ENCODE assay signal across 19 cellular contexts in the genomic region with DNA sequence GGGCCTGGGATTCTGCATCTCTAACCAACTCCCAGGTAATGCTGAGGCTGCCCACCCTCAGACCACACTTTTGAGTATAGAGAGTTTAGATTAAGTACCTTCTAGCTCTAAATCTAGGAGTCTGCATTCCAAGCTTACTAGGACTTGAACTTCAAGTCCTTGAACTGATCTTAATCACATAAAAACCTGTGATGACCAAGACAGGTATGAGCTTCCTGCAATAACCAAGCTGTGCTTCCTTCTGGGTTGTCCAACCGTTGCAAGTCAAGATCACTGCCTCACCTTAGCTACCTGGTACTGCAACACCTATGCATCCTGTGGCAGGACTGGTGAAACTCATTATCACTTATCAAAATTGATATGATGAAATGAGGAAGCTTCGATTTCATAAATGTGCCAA. TPM values are rescaled to one million over a fixed set of nuclear protein-coding genes. Genes with fewer than 3 reads are reported as not detected.
A peak's percentile ranks its signal among the peaks of the same experiment; 100 is the strongest.
DNase-seq lines count a peak whose midpoint lies in the region; ATAC-seq, FAIRE-seq and TF ChIP-seq lines count a peak whose summit lies in the region.
"Had no signal": no experiment of that assay in that cellular context is flagged by ENCODE, and none has a peak within 500 bp of the region (broad histone marks: within the 10 kb centered on the region; RNA-seq: fewer than 3 reads in every experiment).

No MANE protein-coding gene starts in this region.

- H3K4me3 ChIP-seq in DOHH2 (ENCODE audit: low read length) (peak overlapping the region; percentile 50), OCI-LY7 (ENCODE audit: low read depth, low read length, poor library complexity, severe bottlenecking) (no peak overlapping the region), keratinocyte (ENCODE audit: control insufficient read depth in 2 of 3, extremely low read depth in 1 of 3, insufficient read depth in 2 of 3, low read depth in 1 of 3, low read length in 3 of 3) (no peak overlapping the region)
- H3K4me3 ChIP-seq: GM23338, HAP-1 had no signal

- ATAC-seq in foreskin keratinocyte = no peak
- ATAC-seq: GM23338 had no signal

- FAIRE-seq in keratinocyte (lab: Jason Lieb, UNC) = peak; percentile 17
- FAIRE-seq: D721Med, G401.6, GM18507 had no signal

- dilution Hi-C loops in keratinocyte (cut with MboI; ENCODE audit: extremely low pct_ligation_motif_present, low sequenced_read_pairs) = no loop called here

- H3K36me3 ChIP-seq in DOHH2 (ENCODE audit: control insufficient read depth, low read length) = peaks cover 15% of the 10 kb centered on the region
- H3K36me3 ChIP-seq in OCI-LY7 (ENCODE audit: insufficient read depth, low read length) = no peaks in the 10 kb centered on the region
- H3K36me3 ChIP-seq in keratinocyte (ENCODE audit: control insufficient read depth in 2 of 2, extremely low read depth in 1 of 2, insufficient read depth in 2 of 2, low read length in 2 of 2) = no peaks in the 10 kb centered on the region
- H3K36me3 ChIP-seq: HAP-1 had no signal

- H3K79me2 ChIP-seq in DOHH2 (ENCODE audit: control insufficient read depth, low read length) (peaks cover 14% of the 10 kb centered on the region), OCI-LY7 (ENCODE audit: insufficient read depth, low read depth, low read length) (no peaks in the 10 kb centered on the region), keratinocyte (ENCODE audit: control insufficient read depth, insufficient read depth, low read length) (no peaks in the 10 kb centered on the region)

- no peak overlapping the region for H3K9ac ChIP-seq in keratinocyte (ENCODE audit: control insufficient read depth, extremely low read depth, insufficient read depth, low read length)

- BruUV-seq in OCI-LY7 (replicated peaks; lab: Mats Ljungman, UMichigan) = no TSS peak

- no peak for TF ChIP-seq CTCF in DOHH2 (IDR thresholded peaks at IDR 0.05; ENCODE audit: low read depth, low read length, poor library complexity, severe bottlenecking)
- TF ChIP-seq CTCF in OCI-LY7 (conservative IDR thresholded peaks at IDR 0.05; ENCODE audit: low read length) = no peak
- no peak for TF ChIP-seq CTCF in keratinocyte (optimal IDR thresholded peaks at IDR 0.05 in 1 of 3, IDR thresholded peaks at IDR 0.05 in 1 of 3, conservative IDR thresholded peaks at IDR 0.05 in 1 of 3; ENCODE audit: extremely low read depth in 1 of 3, insufficient read depth in 2 of 3, low read length in 3 of 3)
- no peak for TF ChIP-seq CTCF in foreskin keratinocyte (conservative IDR thresholded peaks at IDR 0.05)

- intact Hi-C loops in OCI-LY7 (cut with micrococcal nuclease; ENCODE audit: unreplicated experiment) = loop anchor here (5.0 kb wide), 1 partner anchor 1207 kb away; a partner anchor contains a TSS

- H2AFZ ChIP-seq in OCI-LY7 (ENCODE audit: low read length) (peak overlapping the region; percentile 86; the same call in 1 of the 2 replicates), keratinocyte (ENCODE audit: control insufficient read depth, low read length) (no peak overlapping the region)
- H2AFZ ChIP-seq: GM23338 had no signal

- H3K27me3 ChIP-seq in DOHH2 (ENCODE audit: control insufficient read depth, low read length) = no peaks in the 10 kb centered on the region
- no peaks in the 10 kb centered on the region for H3K27me3 ChIP-seq in keratinocyte (ENCODE audit: control insufficient read depth, extremely low read depth, insufficient read depth, low read length)
- peaks cover under 1% of the 10 kb centered on the region for H3K27me3 ChIP-seq in foreskin keratinocyte

- H3K27ac ChIP-seq in DOHH2 (ENCODE audit: low read depth, low read length) = peak overlapping the region; percentile 97
- H3K27ac ChIP-seq in OCI-LY7 (ENCODE audit: low read depth, low read length, poor library complexity, severe bottlenecking) = no peak overlapping the region
- H3K27ac ChIP-seq in keratinocyte (ENCODE audit: control insufficient read depth, insufficient read depth, low read length) = no peak overlapping the region
- H3K27ac ChIP-seq in foreskin keratinocyte = no peak overlapping the region

- CTCF ChIA-PET in OCI-LY7 (lab: Charles Lee; ENCODE audit: unreplicated experiment) = interaction anchor here (0.8 to 1.4 kb wide), 4 partner anchors 19 to 49 kb away, joined by 3 to 5 read pairs (median 3); no protein-coding TSS in a partner anchor

- H3F3A ChIP-seq in DOHH2 (ENCODE audit: control insufficient read depth, insufficient read depth) = peaks cover 42% of the 10 kb centered on the region

- H3K9me1 ChIP-seq in keratinocyte (ENCODE audit: control insufficient read depth, extremely low read depth, insufficient read depth, low read length) = no peaks in the 10 kb centered on the region

- no peaks in the 10 kb centered on the region for H3K9me3 ChIP-seq in DOHH2 (ENCODE audit: control insufficient read depth, insufficient read depth, low read length)
- no peaks in the 10 kb centered on the region for H3K9me3 ChIP-seq in OCI-LY7 (ENCODE audit: low read length)
- no peaks in the 10 kb centered on the region for H3K9me3 ChIP-seq in keratinocyte (ENCODE audit: control insufficient read depth, low read depth, low read length)
- H3K9me3 ChIP-seq: HAP-1 had no signal

- H4K20me1 ChIP-seq in DOHH2 (ENCODE audit: control insufficient read depth, insufficient read depth, low read depth, low read length) = no peaks in the 10 kb centered on the region
- no peaks in the 10 kb centered on the region for H4K20me1 ChIP-seq in OCI-LY7 (ENCODE audit: insufficient read depth, low read length)
- H4K20me1 ChIP-seq in keratinocyte (ENCODE audit: control insufficient read depth, extremely low read depth, insufficient read depth, low read length) = no peaks in the 10 kb centered on the region

- no peaks in the 10 kb centered on the region for H3K9me2 ChIP-seq in DOHH2 (replicated peaks; ENCODE audit: control insufficient read depth, low read length)
- no peaks in the 10 kb centered on the region for H3K9me2 ChIP-seq in OCI-LY7 (ENCODE audit: insufficient read depth, low read length)

- peaks cover 99% of the 10 kb centered on the region for H3K4me1 ChIP-seq in DOHH2 (ENCODE audit: control insufficient read depth, low read length)
- peaks cover 87% of the 10 kb centered on the region for H3K4me1 ChIP-seq in OCI-LY7 (ENCODE audit: insufficient read depth, low read length, poor library complexity, severe bottlenecking)
- H3K4me1 ChIP-seq in keratinocyte (ENCODE audit: control insufficient read depth, extremely low read depth, insufficient read depth, low read length) = no peaks in the 10 kb centered on the region
- H3K4me1 ChIP-seq in foreskin keratinocyte = no peaks in the 10 kb centered on the region
- H3K4me1 ChIP-seq: HAP-1 had no signal

- peak overlapping the region; percentile 59 for H3K4me2 ChIP-seq in DOHH2 (ENCODE audit: low read length)
- H3K4me2 ChIP-seq in OCI-LY7 (ENCODE audit: low read length) = peak overlapping the region; percentile 41
- no peak overlapping the region for H3K4me2 ChIP-seq in keratinocyte (ENCODE audit: control insufficient read depth, extremely low read depth, insufficient read depth, low read depth, low read length)
- H3K4me2 ChIP-seq: GM23338 had no signal

- DNase-seq in OCI-LY7 (ENCODE audit: low spot score) (no peak), keratinocyte (ENCODE audit: low read depth, low spot score) (no peak), DMS79 treated with DMSO at 0.1 percent for 48 hours (lab: John Stamatoyannopoulos, UW) (no peak), NCI-H1048 (lab: John Stamatoyannopoulos, UW) (no peak), foreskin keratinocyte (no peak), SIG-M5 treated with dmso at 0.1 percent for 504 hours (lab: John Stamatoyannopoulos, UW; ENCODE audit: unreplicated experiment) (no peak)
- DNase-seq: CD4-positive, alpha-beta T cell; CD8-positive, alpha-beta memory T cell; DMS 273 treated with DMSO at 0.1 percent for 48 hours; DMS79; HFFc6 had no signal

- POLR2A ChIA-PET in OCI-LY7 (lab: Charles Lee) = interaction anchor here (0.5 to 8.7 kb wide), 18 partner anchors 8 to 496 kb away, joined by 3 to 105 read pairs (median 6); no protein-coding TSS in a partner anchor

RNA-seq across cellular contexts. Expression of a gene that starts 32.9 kb away (rescaled TPM):
- 114 and 136 TPM in 2 replicates for total RNA-seq in OCI-LY7 (2014; rRNA removed; shearing (Covaris generic))
- 115 and 120 TPM in 2 replicates for total RNA-seq in OCI-LY7 (2022)
- 1.3 to 2.1 TPM (median 1.5 TPM) in 3 replicates for polyA plus RNA-seq in keratinocyte
- polyA plus RNA-seq in keratinocyte (2011; ENCODE audit: low read depth) = 8.3 TPM
- 0.57 and 1.4 TPM in 2 replicates for polyA plus RNA-seq in keratinocyte (2011; cell fraction: cytosol; rRNA removed)
- polyA plus RNA-seq in keratinocyte (2011; cell fraction: nucleus; rRNA removed) = 2.6 and 3.2 TPM in 2 replicates
- polyA plus RNA-seq in keratinocyte (2012; ENCODE audit: low replicate concordance) = 1.3 and 1.7 TPM in 2 replicates
- polyA minus RNA-seq in keratinocyte = 1.3 to 9.2 TPM (median 5.7 TPM) in 3 replicates
- 2.3 TPM for polyA minus RNA-seq in keratinocyte (2011; cell fraction: cytosol; rRNA and poly(A)+ RNA removed)
- 9.8 and 17.4 TPM in 2 replicates for polyA minus RNA-seq in keratinocyte (2011; cell fraction: nucleus; rRNA and poly(A)+ RNA removed)
- total RNA-seq in foreskin keratinocyte = 2.5 and 3.4 TPM in 2 replicates
- polyA plus RNA-seq in foreskin keratinocyte = 0.51 and 0.54 TPM in 2 replicates
- polyA plus RNA-seq: BJ, CD14-positive monocyte had no signal

Comparison
In these comparisons a context has a peak if more than half of its experiments do, and no peak if none do; other contexts are left out.
1. RNA of a gene that starts 32.9 kb away (total RNA-seq): 114 to 136 TPM in OCI-LY7; 2.5 to 3.4 TPM in foreskin keratinocyte; every median in the first group is over 10 times any median in the second.